Comparison of ENCODE assay signal across 9 cellular contexts in the genomic region with DNA sequence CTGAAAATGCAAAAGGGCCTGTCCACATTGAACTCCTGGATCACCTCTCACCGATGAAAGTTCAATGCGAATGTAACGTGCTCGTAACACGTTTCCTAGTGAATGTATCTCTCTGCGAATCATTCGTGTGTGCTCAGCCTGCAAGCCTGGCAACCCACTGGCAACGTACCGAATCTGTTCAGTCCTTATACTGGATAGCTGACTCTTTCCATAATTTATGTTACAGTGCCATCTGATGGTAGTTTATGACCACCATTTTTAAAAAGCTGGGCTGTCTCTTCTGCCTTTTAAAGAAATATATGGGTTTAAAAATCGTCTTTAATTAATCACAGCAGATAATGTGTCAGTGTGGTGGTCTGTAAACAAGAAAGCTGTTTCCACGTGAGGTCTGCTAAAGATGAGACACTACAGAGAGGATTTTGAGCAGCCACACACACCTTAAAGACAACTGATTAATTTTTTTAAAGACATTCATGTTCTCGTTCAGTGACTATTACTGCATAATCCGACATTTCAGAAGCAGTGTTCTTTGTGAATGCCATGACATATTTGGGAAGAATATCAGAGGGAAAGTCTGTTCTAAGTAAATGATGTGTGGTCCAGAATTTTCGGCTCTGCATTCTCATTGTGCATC.
A peak's percentile ranks its signal among the peaks of the same experiment; 100 is the strongest.
DNase-seq lines count a peak whose midpoint lies in the region; ATAC-seq and TF ChIP-seq lines count a peak whose summit lies in the region.
"Had no signal": no experiment of that assay in that cellular context is flagged by ENCODE, and none has a peak within 500 bp of the region (broad histone marks: within the 10 kb centered on the region; RNA-seq: fewer than 3 reads in every experiment).

No MANE protein-coding gene starts in this region.

- peak; percentile 34 to 44 for TF ChIP-seq CTCF in left lung (IDR thresholded peaks at IDR 0.05)

- H3K27me3 ChIP-seq in left lung = no peaks in the 10 kb centered on the region
- H3K27me3 ChIP-seq: BLaER1 had no signal

- peak; percentile 41 for DNase-seq in NCI-H1092 treated with DMSO at 0.1 percent for 48 hours (lab: John Stamatoyannopoulos, UW)
- no peak for DNase-seq in NCI-H1092 (lab: John Stamatoyannopoulos, UW)
- peak; percentile 57 for DNase-seq in HT1080 (ENCODE audit: low read depth)
- peak; percentile 1 for DNase-seq in OCI-M2 (lab: John Stamatoyannopoulos, UW; ENCODE audit: unreplicated experiment)
- peak; percentile 50 for DNase-seq in cerebellum (ENCODE audit: low spot score)
- DNase-seq in left lung = peak in 1 of 2 donors; percentile 37
- DNase-seq in superior temporal gyrus (ENCODE audit: extremely low spot score) = peak; percentile 88

- no peaks in the 10 kb centered on the region for H3K36me3 ChIP-seq in left lung
- H3K36me3 ChIP-seq: BLaER1 had no signal

- H3K4me1 ChIP-seq in left lung = peaks cover 0 to 10% of the 10 kb centered on the region in 2 donors
- H3K4me1 ChIP-seq: BLaER1 had no signal

- H3K9me3 ChIP-seq in left lung = no peaks in the 10 kb centered on the region
- H3K9me3 ChIP-seq: BLaER1 had no signal

- no peak overlapping the region for H3K4me3 ChIP-seq in left lung
- H3K4me3 ChIP-seq: BLaER1 had no signal

- intact Hi-C loops in left lung (cut with DNase I) = no loop called here

- H3K27ac ChIP-seq in left lung = no peak overlapping the region
- H3K27ac ChIP-seq: BLaER1 had no signal

- ATAC-seq in left lung (peak; percentile 89), GM21515 (IDR thresholded peaks at IDR 0.05; ENCODE audit: unreplicated experiment) (no peak)
